10 cellular contexts compared by ENCODE assay signal in genomic region chr10:129970404-129971364, GRCh38. TPM values are rescaled to one million over a fixed set of nuclear protein-coding genes. Genes with fewer than 3 reads are reported as not detected.
DNase-seq lines count a peak whose midpoint lies in the region; ATAC-seq lines count a peak whose summit lies in the region.
"Had no signal": no experiment of that assay in that cellular context is flagged by ENCODE, and none has a peak within 500 bp of the region (broad histone marks: within the 10 kb centered on the region; RNA-seq: fewer than 3 reads in every experiment).

No MANE protein-coding gene starts in this region.

- H3K4me3 ChIP-seq in SK-N-MC (peak overlapping the region; percentile 79), iPS DF 6.9 (ENCODE audit: low read length) (peak overlapping the region; percentile 21)

- peaks cover 9% of the 10 kb centered on the region for H3K4me1 Mint-ChIP-seq in activated T-cell treated with anti-CD3 and anti-CD28 coated beads, Interleukin-2, amount 50 U/mL, for 4 hours (ENCODE audit: low read depth)
- H3K4me1 Mint-ChIP-seq in stimulated activated naive CD8-positive, alpha-beta T cell treated with anti-CD3 and anti-CD28 coated beads, Interleukin-15, amount 100 ng/mL, for 72 hours, result peaks cover 40% of the 10 kb centered on the region

- peaks cover 13% of the 10 kb centered on the region for H3K4me1 ChIP-seq in iPS DF 6.9 (ENCODE audit: control insufficient read depth, insufficient read depth, low read length)

- H3K36me3 ChIP-seq in SK-N-MC (ENCODE audit: insufficient read depth, low read length), result no peaks in the 10 kb centered on the region
- H3K36me3 ChIP-seq in iPS DF 6.9 (ENCODE audit: control insufficient read depth, insufficient read depth, low read length), result no peaks in the 10 kb centered on the region

- H3K27me3 ChIP-seq in iPS DF 6.9 (ENCODE audit: control insufficient read depth, insufficient read depth, low read length), result peaks cover 72% of the 10 kb centered on the region

- H3K36me3 Mint-ChIP-seq in activated T-cell treated with anti-CD3 and anti-CD28 coated beads, Interleukin-2, amount 50 U/mL, for 4 hours (ENCODE audit: insufficient read depth), result no peaks in the 10 kb centered on the region

- H3K27me3 Mint-ChIP-seq in activated T-cell treated with anti-CD3 and anti-CD28 coated beads, Interleukin-2, amount 50 U/mL, for 4 hours (ENCODE audit: low read depth), result peaks cover 68% of the 10 kb centered on the region
- H3K27me3 Mint-ChIP-seq in stimulated activated naive CD8-positive, alpha-beta T cell treated with anti-CD3 and anti-CD28 coated beads, Interleukin-15, amount 100 ng/mL, for 72 hours, result peaks cover 93% of the 10 kb centered on the region

- H3K27ac ChIP-seq in SK-N-MC (peak overlapping the region; percentile 81), iPS DF 6.9 (ENCODE audit: low read length) (no peak overlapping the region), substantia nigra (ENCODE audit: low read depth, low read length, poor library complexity, severe bottlenecking) (no peak overlapping the region)

- no peak overlapping the region for H3K27ac Mint-ChIP-seq in stimulated activated naive CD8-positive, alpha-beta T cell treated with anti-CD3 and anti-CD28 coated beads, Interleukin-15, amount 100 ng/mL, for 72 hours

- H3K9me3 ChIP-seq in SK-N-MC (ENCODE audit: low read depth, low read length), result no peaks in the 10 kb centered on the region
- H3K9me3 ChIP-seq in iPS DF 6.9 (ENCODE audit: control insufficient read depth, insufficient read depth, low read length), result no peaks in the 10 kb centered on the region

- no peaks in the 10 kb centered on the region for H3K9me3 Mint-ChIP-seq in activated T-cell treated with anti-CD3 and anti-CD28 coated beads, Interleukin-2, amount 50 U/mL, for 4 hours
- H3K9me3 Mint-ChIP-seq in stimulated activated naive CD8-positive, alpha-beta T cell treated with anti-CD3 and anti-CD28 coated beads, Interleukin-15, amount 100 ng/mL, for 72 hours, result no peaks in the 10 kb centered on the region

- ATAC-seq in activated T-cell treated with anti-CD3 and anti-CD28 coated beads, Interleukin-2, amount 50 U/mL, for 4 hours, result no peak
- no peak for ATAC-seq in stimulated activated naive CD8-positive, alpha-beta T cell treated with anti-CD3 and anti-CD28 coated beads, Interleukin-15, amount 100 ng/mL, for 72 hours
- no peak for ATAC-seq in HG03354 (IDR thresholded peaks at IDR 0.05; ENCODE audit: poor library complexity, severe bottlenecking, unreplicated experiment)

- peak overlapping the region; percentile 37 for H3K9ac ChIP-seq in SK-N-MC (ENCODE audit: insufficient read length)

- H3K4me3 Mint-ChIP-seq in activated T-cell treated with anti-CD3 and anti-CD28 coated beads, Interleukin-2, amount 50 U/mL, for 4 hours, result peak overlapping the region; percentile 16
- H3K4me3 Mint-ChIP-seq in stimulated activated naive CD8-positive, alpha-beta T cell treated with anti-CD3 and anti-CD28 coated beads, Interleukin-15, amount 100 ng/mL, for 72 hours, result peak overlapping the region; percentile 46 to 63

- no CpG with 5 or more reads among the region's 60 CpGs for WGBS in iPS DF 6.9 (ENCODE audit: insufficient coverage, insufficient read length)

- no peak for DNase-seq in activated T-cell treated with anti-CD3 and anti-CD28 coated beads, Interleukin-2, amount 50 U/mL, for 4 hours
- DNase-seq in activated T-cell treated with anti-CD3 and anti-CD28 coated beads for 4 hours, result no peak
- DNase-seq in SK-N-MC (ENCODE audit: low read depth, low spot score), result no peak
- DNase-seq in iPS DF 6.9 (ENCODE audit: low read depth, low spot score), result no peak
- DNase-seq in stimulated activated naive CD8-positive, alpha-beta T cell treated with anti-CD3 and anti-CD28 coated beads, Interleukin-15, amount 100 ng/mL, for 72 hours, result peak in 1 of 2 donors; percentile 18
- no peak for DNase-seq in NCI-H510A treated with DMSO at 0.1 percent for 48 hours (lab: John Stamatoyannopoulos, UW)
- DNase-seq in substantia nigra (lab: John Stamatoyannopoulos, UW), result no peak
- DNase-seq: NCI-H524 treated with DMSO at 0.1 percent for 48 hours had no signal

RNA-seq across cellular contexts. Expression of gene EBF3, which starts 6.6 kb away (rescaled TPM):
- total RNA-seq in activated T-cell treated with anti-CD3 and anti-CD28 coated beads, Interleukin-2, amount 50 U/mL, for 4 hours, result not detected
- total RNA-seq: activated CD8-positive, alpha-beta memory T cell treated with anti-CD3 and anti-CD28 coated beads for 36 hours had no signal
